1 cellular context compared by ENCODE assay signal in genomic region chr7:27739914-27740448, GRCh38.
TF ChIP-seq lines count a peak whose summit lies in the region.

Gene TAX1BP1 (plus strand): TSS chr7:27740162. CDS start chr7:27748525, 8,363 bp downstream.

TF ChIP-seq in WTC11, 78 proteins besides CTCF, POLR2A, EP300 and RAD21 (continued from another document):
- TF ChIP-seq AR (CRISPR knock-in tag; IDR thresholded peaks at IDR 0.05) (no peak), TP53 (CRISPR knock-in tag; IDR thresholded peaks at IDR 0.05) (no peak), NR2C2 (CRISPR knock-in tag; IDR thresholded peaks at IDR 0.05) (no peak), ERG (CRISPR knock-in tag; IDR thresholded peaks at IDR 0.05) (no peak), STAT6 (CRISPR knock-in tag; conservative IDR thresholded peaks at IDR 0.05; ENCODE audit: low read depth) (no peak), ZNF512 (CRISPR knock-in tag; IDR thresholded peaks at IDR 0.05; ENCODE audit: borderline replicate concordance) (no peak), AFF4 (CRISPR knock-in tag; IDR thresholded peaks at IDR 0.05; ENCODE audit: borderline replicate concordance) (no peak), ELF4 (CRISPR knock-in tag; IDR thresholded peaks at IDR 0.05; ENCODE audit: low read depth) (no peak), FOXP4 (CRISPR knock-in tag; IDR thresholded peaks at IDR 0.05) (0 out of 2 replicates have a peak, but pooled peaks have one; percentile 34), ZNF423 (CRISPR knock-in tag; IDR thresholded peaks at IDR 0.05) (no peak), GRHL2 (CRISPR knock-in tag; IDR thresholded peaks at IDR 0.05; ENCODE audit: insufficient replicate concordance, severe bottlenecking) (no peak), PRDM15 (CRISPR knock-in tag; IDR thresholded peaks at IDR 0.05) (no peak), ZMAT4 (CRISPR knock-in tag; IDR thresholded peaks at IDR 0.05) (no peak), GTF2I (CRISPR knock-in tag; conservative IDR thresholded peaks at IDR 0.05) (no peak), E2F1 (CRISPR knock-in tag; IDR thresholded peaks at IDR 0.05) (no peak), ZBTB43 (CRISPR knock-in tag; IDR thresholded peaks at IDR 0.05) (no peak), NFYB (CRISPR knock-in tag; conservative IDR thresholded peaks at IDR 0.05; ENCODE audit: low read depth) (no peak), RORB (CRISPR knock-in tag; IDR thresholded peaks at IDR 0.05) (no peak), MXD4 (CRISPR knock-in tag; IDR thresholded peaks at IDR 0.05; ENCODE audit: borderline replicate concordance) (no peak), ATF6 (CRISPR knock-in tag; IDR thresholded peaks at IDR 0.05) (no peak), NR3C1 (CRISPR knock-in tag; conservative IDR thresholded peaks at IDR 0.05; ENCODE audit: low read depth) (no peak), NR1H2 (CRISPR knock-in tag; IDR thresholded peaks at IDR 0.05) (no peak)
